In genomic region chr15:89376441-89376840, GRCh38 we compare ENCODE assay signal across 22 cellular contexts.
"Had no signal": no experiment of that assay in that cellular context is flagged by ENCODE, and none has a peak within 500 bp of the region (broad histone marks: within the 10 kb centered on the region; RNA-seq: fewer than 3 reads in every experiment).

No MANE protein-coding gene starts in this region.

- H3K27ac ChIP-seq: HL-60, KMS-11, SJSA1 had no signal

- ATAC-seq: K562 had no signal

- DNase-seq: Kasumi-1, MM.1S, NCI-H1092 treated with DMSO at 0.1 percent for 48 hours, NCI-H1436, NCI-H187, NCI-H2029, NCI-H2081 treated with DMSO at 0.1 percent for 48 hours, NCI-H2171, NCI-H226, NCI-H446, NCI-H510A, NCI-H524 treated with DMSO at 0.1 percent for 48 hours, NCI-H69, NCI-H774, Right ventricle myocardium superior, RPMI8226, SIG-M5, SK-N-SH had no signal

- H3K4me3 ChIP-seq: K562, SJSA1 had no signal

- H3K9ac ChIP-seq: KMS-11, SK-N-SH had no signal

- H3K36me3 ChIP-seq: SJSA1 had no signal

- H3K9me3 ChIP-seq: SJSA1, SK-N-SH had no signal
